In the genomic region with DNA sequence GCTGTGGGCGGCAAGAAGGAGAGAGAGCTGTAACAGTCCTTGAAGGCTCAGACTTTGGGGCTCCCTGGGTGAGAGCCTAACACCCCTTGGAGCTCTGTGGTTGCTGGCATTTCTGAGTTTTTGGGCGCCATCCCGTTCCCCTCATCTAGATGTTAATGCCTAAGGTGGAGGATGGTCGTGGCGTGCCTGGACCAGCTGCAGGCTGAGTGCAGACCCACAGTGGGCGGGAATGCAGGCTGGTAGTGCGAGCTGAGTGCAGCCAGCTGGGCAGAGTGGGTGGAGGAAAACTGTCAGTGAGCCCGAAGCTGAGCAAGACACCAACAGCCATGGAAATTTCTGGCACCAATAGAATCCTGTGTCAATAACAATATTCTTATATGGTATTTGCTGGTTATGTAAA, we compare ENCODE assay signal across 30 cellular contexts.
"Had no signal": no experiment of that assay in that cellular context is flagged by ENCODE, and none has a peak within 500 bp of the region (broad histone marks: within the 10 kb centered on the region; RNA-seq: fewer than 3 reads in every experiment).

No MANE protein-coding gene starts in this region.

- H3K4me3 ChIP-seq: left lung, lower lobe of right lung, mucosa of descending colon, pancreas, prostate gland, skin epidermis, stomach, suprapubic skin, thoracic aorta, tibial artery, uterus had no signal

- FAIRE-seq: islet of Langerhans, kidney, pancreas had no signal

- DNase-seq: hypothalamus; immature natural killer cell; kidney; left colon; left lung; lower lobe of right lung; mesenchymal stem cell; mucosa of descending colon; naive thymus-derived CD4-positive, alpha-beta T cell; nucleus accumbens; retina; right cardiac atrium; stimulated activated CD4-positive, alpha-beta T cell treated with anti-CD3 and anti-CD28 coated beads, Interleukin-12 subunit alpha, Interleukin-12 subunit beta, amount 100 ng/mL, for 4 hours; stimulated activated CD4-positive, alpha-beta T cell treated with anti-CD3 and anti-CD28 coated beads, Interleukin-15, amount 100 ng/mL, for 24 hours; stimulated activated CD4-positive, alpha-beta T cell treated with anti-CD3 and anti-CD28 coated beads, Interleukin-2, amount 100 ng/mL, for 24 hours; stimulated activated CD4-positive, alpha-beta T cell treated with anti-CD3 and anti-CD28 coated beads, Interleukin-4, amount 100 ng/mL, for 1 hour; stimulated activated naive B cell treated with anti-CD40 and anti-IgM and Interleukin-4, amounts not matched to agents 10 μg/mL and 1 μg/mL and 100 μg/mL, for 72 hours; stimulated activated naive CD8-positive, alpha-beta T cell treated with anti-CD3 and anti-CD28 coated beads, Interleukin-15, Interleukin-2, amounts not matched to agents 100 U/mL and 50 U/mL, for 24 hours; stomach; tibial artery; uterus had no signal

- H3K27me3 ChIP-seq: left lung, pancreas, stomach, suprapubic skin, tibial artery, uterus had no signal

- H3K4me3 Mint-ChIP-seq: immature natural killer cell; mesothelial cell of epicardium; naive thymus-derived CD4-positive, alpha-beta T cell; natural killer cell treated with Interleukin-12 subunit alpha and Interleukin-12 subunit beta and Interleukin-15 and Interleukin-18, amount 100 ng/mL, for 72 hours; stimulated activated naive B cell treated with anti-CD40 and anti-IgM and Interleukin-4, amounts not matched to agents 10 μg/mL and 1 μg/mL and 100 μg/mL, for 72 hours; type B pancreatic cell had no signal

- H3K27me3 Mint-ChIP-seq: naive thymus-derived CD4-positive, alpha-beta T cell; natural killer cell treated with Interleukin-12 subunit alpha and Interleukin-12 subunit beta and Interleukin-15 and Interleukin-18, amount 100 ng/mL, for 72 hours; stimulated activated naive B cell treated with anti-CD40 and anti-IgM and Interleukin-4, amounts not matched to agents 10 μg/mL and 1 μg/mL and 100 μg/mL, for 72 hours; type B pancreatic cell had no signal

- H3K27ac ChIP-seq: left lung, lower lobe of right lung, pancreas, prostate gland, skin epidermis, stomach, suprapubic skin, thoracic aorta, tibial artery, uterus had no signal

- H3K36me3 ChIP-seq: left lung, lower lobe of right lung, pancreas, prostate gland, stomach, suprapubic skin, thoracic aorta, tibial artery, uterus had no signal

- H3K27ac Mint-ChIP-seq: immature natural killer cell; mesothelial cell of epicardium; naive thymus-derived CD4-positive, alpha-beta T cell; natural killer cell treated with Interleukin-12 subunit alpha and Interleukin-12 subunit beta and Interleukin-15 and Interleukin-18, amount 100 ng/mL, for 72 hours; stimulated activated naive B cell treated with anti-CD40 and anti-IgM and Interleukin-4, amounts not matched to agents 10 μg/mL and 1 μg/mL and 100 μg/mL, for 72 hours; type B pancreatic cell had no signal

- H3K9me3 ChIP-seq: lower lobe of right lung, pancreas, prostate gland, suprapubic skin, thoracic aorta, uterus had no signal

- H3K4me1 Mint-ChIP-seq: immature natural killer cell; mesothelial cell of epicardium; naive thymus-derived CD4-positive, alpha-beta T cell; stimulated activated naive B cell treated with anti-CD40 and anti-IgM and Interleukin-4, amounts not matched to agents 10 μg/mL and 1 μg/mL and 100 μg/mL, for 72 hours had no signal

- H3K9me3 Mint-ChIP-seq: natural killer cell treated with Interleukin-12 subunit alpha and Interleukin-12 subunit beta and Interleukin-15 and Interleukin-18, amount 100 ng/mL, for 72 hours had no signal

- H3K4me1 ChIP-seq: left lung, lower lobe of right lung, pancreas, prostate gland, stomach, suprapubic skin, uterus had no signal

- H3K36me3 Mint-ChIP-seq: immature natural killer cell; mesothelial cell of epicardium; naive thymus-derived CD4-positive, alpha-beta T cell; natural killer cell treated with Interleukin-12 subunit alpha and Interleukin-12 subunit beta and Interleukin-15 and Interleukin-18, amount 100 ng/mL, for 72 hours; stimulated activated naive B cell treated with anti-CD40 and anti-IgM and Interleukin-4, amounts not matched to agents 10 μg/mL and 1 μg/mL and 100 μg/mL, for 72 hours; type B pancreatic cell had no signal
